ENCODE assay signal across 1 cellular context in the genomic region with DNA sequence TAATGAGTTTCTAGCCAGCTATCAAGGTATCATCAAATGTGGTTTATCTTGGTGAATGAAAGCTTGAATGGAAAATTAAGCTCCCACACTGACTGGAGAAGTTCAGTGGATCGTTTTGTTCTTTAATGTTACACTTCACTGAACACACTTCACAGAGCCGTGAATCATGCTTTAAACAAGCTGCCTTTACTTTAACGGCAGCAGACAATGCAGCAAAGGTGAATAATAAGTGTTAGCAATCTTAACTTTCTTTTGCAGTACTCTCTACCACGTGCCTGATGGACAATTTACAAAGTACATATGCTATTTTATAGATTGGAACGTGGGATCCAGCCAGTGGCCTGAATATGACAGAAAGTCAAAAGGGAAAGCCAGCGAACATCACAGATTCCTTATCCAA.
TF ChIP-seq lines count a peak whose summit lies in the region.

No MANE protein-coding gene starts in this region.

TF ChIP-seq in IMR-90, 13 proteins besides CTCF, POLR2A, EP300 and RAD21 (continued from another document):
- TF ChIP-seq ELK1 (IDR thresholded peaks at IDR 0.05; ENCODE audit: borderline replicate concordance, low read depth, low read length) (no peak), NFE2L2 (IDR thresholded peaks at IDR 0.05; ENCODE audit: low read depth, low read length) (no peak), RCOR1 (IDR thresholded peaks at IDR 0.05; ENCODE audit: insufficient replicate concordance, low read length) (no peak), RFX5 (IDR thresholded peaks at IDR 0.05; ENCODE audit: low read depth, low read length) (no peak), MAZ (IDR thresholded peaks at IDR 0.05; ENCODE audit: borderline replicate concordance, low read depth, low read length) (no peak)
- TF ChIP-seq, protein P1, sequence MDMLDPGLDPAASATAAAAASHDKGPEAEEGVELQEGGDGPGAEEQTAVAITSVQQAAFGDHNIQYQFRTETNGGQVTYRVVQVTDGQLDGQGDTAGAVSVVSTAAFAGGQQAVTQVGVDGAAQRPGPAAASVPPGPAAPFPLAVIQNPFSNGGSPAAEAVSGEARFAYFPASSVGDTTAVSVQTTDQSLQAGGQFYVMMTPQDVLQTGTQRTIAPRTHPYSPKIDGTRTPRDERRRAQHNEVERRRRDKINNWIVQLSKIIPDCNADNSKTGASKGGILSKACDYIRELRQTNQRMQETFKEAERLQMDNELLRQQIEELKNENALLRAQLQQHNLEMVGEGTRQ (IDR thresholded peaks at IDR 0.05; ENCODE audit: low read depth, low read length), result no peak
